8 cellular contexts compared by ENCODE assay signal in genomic region chr21:45534591-45535331, GRCh38. TPM values are rescaled to one million over a fixed set of nuclear protein-coding genes. Genes with fewer than 3 reads are reported as not detected.
DNase-seq lines count a peak whose midpoint lies in the region; ATAC-seq and TF ChIP-seq lines count a peak whose summit lies in the region.

No MANE protein-coding gene starts in this region.

- intact Hi-C loops in activated CD4-positive, alpha-beta T cell treated with anti-CD3 and anti-CD28 coated beads for 36 hours (cut with DNase I, micrococcal nuclease) = no loop called here
- intact Hi-C loops in right lobe of liver (cut with DNase I) = no loop called here
- intact Hi-C loops in testis (cut with DNase I; ENCODE audit: low total_unique reads) = no loop called here
- intact Hi-C loops in PC-3 (cut with micrococcal nuclease) = no loop called here

- H3K79me2 ChIP-seq in PC-3 (ENCODE audit: low read length) = peaks cover 34% of the 10 kb centered on the region

- DNase-seq in activated CD4-positive, alpha-beta T cell treated with anti-CD3 and anti-CD28 coated beads, Interleukin-2, amount 10 ng/mL, durations not matched to agents 7 days and 5 days = no peak
- no peak for DNase-seq in activated CD4-positive, alpha-beta T cell treated with anti-CD3 and anti-CD28 coated beads for 36 hours
- DNase-seq in cerebellum (ENCODE audit: low spot score) (peak; percentile 56), right lobe of liver (peak; percentile 87 to 99 (median 95)), testis (peak; percentile 41), PC-3 (no peak), SHP77 treated with DMSO at 0.1 percent for 48 hours (lab: John Stamatoyannopoulos, UW) (no peak)

- H2AFZ ChIP-seq in PC-3 (ENCODE audit: low read length) = no peak overlapping the region

- CTCF ChIA-PET in activated CD4-positive, alpha-beta T cell treated with anti-CD3 and anti-CD28 coated beads, Interleukin-2, amount 10 ng/mL, durations not matched to agents 7 days and 5 days (lab: Charles Lee) = no interaction called here
- CTCF ChIA-PET in activated CD4-positive, alpha-beta T cell treated with anti-CD3 and anti-CD28 coated beads for 36 hours (lab: Charles Lee) = no interaction called here
- CTCF ChIA-PET in PC-3 (lab: Charles Lee) = no interaction called here

- H3K4me1 Mint-ChIP-seq in activated CD4-positive, alpha-beta T cell treated with anti-CD3 and anti-CD28 coated beads, Interleukin-2, amount 10 ng/mL, durations not matched to agents 7 days and 5 days = peaks cover 21% of the 10 kb centered on the region
- H3K4me1 Mint-ChIP-seq in activated CD4-positive, alpha-beta T cell treated with anti-CD3 and anti-CD28 coated beads for 36 hours = peaks cover 20% of the 10 kb centered on the region

- peak overlapping the region in 2 of 3 donors; percentile 63 to 67 for H3K27ac ChIP-seq in right lobe of liver
- no peak overlapping the region for H3K27ac ChIP-seq in testis
- H3K27ac ChIP-seq in PC-3 (ENCODE audit: low read length) = no peak overlapping the region

- no peaks in the 10 kb centered on the region for H3K9me2 ChIP-seq in PC-3 (replicated peaks; ENCODE audit: low read length)

- POLR2A ChIA-PET in activated CD4-positive, alpha-beta T cell treated with anti-CD3 and anti-CD28 coated beads, Interleukin-2, amount 10 ng/mL, durations not matched to agents 7 days and 5 days (lab: Charles Lee) = no interaction called here
- POLR2A ChIA-PET in activated CD4-positive, alpha-beta T cell treated with anti-CD3 and anti-CD28 coated beads for 36 hours (lab: Charles Lee) = interaction anchor here (0.6 kb wide), 1 partner anchor 878 kb away, joined by 3 read pairs; no protein-coding TSS in a partner anchor
- POLR2A ChIA-PET in PC-3 (lab: Charles Lee; ENCODE audit: unreplicated experiment) = no interaction called here

- 27% methylated on average over 11 of the region's 28 CpGs for WGBS in right lobe of liver (ENCODE audit: insufficient coverage, low coverage, low lambda C conversion rate, missing lambda C conversion rate)
- 70 to 96% methylated on average over 12 to 28 of the region's 28 CpGs for whole genome bisulfite sequencing in testis, 2 donors

- no peaks in the 10 kb centered on the region for H4K20me1 ChIP-seq in PC-3 (ENCODE audit: low read length)

- no peak overlapping the region for H3K9ac ChIP-seq in PC-3 (ENCODE audit: low read length)

- no peaks in the 10 kb centered on the region for H3K27me3 Mint-ChIP-seq in activated CD4-positive, alpha-beta T cell treated with anti-CD3 and anti-CD28 coated beads, Interleukin-2, amount 10 ng/mL, durations not matched to agents 7 days and 5 days
- H3K27me3 Mint-ChIP-seq in activated CD4-positive, alpha-beta T cell treated with anti-CD3 and anti-CD28 coated beads for 36 hours = no peaks in the 10 kb centered on the region

- ATAC-seq in activated CD4-positive, alpha-beta T cell treated with anti-CD3 and anti-CD28 coated beads for 36 hours = no peak
- peak; percentile 77 to 87 (median 84) for ATAC-seq in right lobe of liver
- no peak for ATAC-seq in PC-3
- ATAC-seq in GM21529 (IDR thresholded peaks at IDR 0.05; ENCODE audit: unreplicated experiment) = no peak

- H3K9me3 ChIP-seq in right lobe of liver (no peaks in the 10 kb centered on the region), testis (no peaks in the 10 kb centered on the region), PC-3 (ENCODE audit: low read length) (no peaks in the 10 kb centered on the region)

- H3K27ac Mint-ChIP-seq in activated CD4-positive, alpha-beta T cell treated with anti-CD3 and anti-CD28 coated beads, Interleukin-2, amount 10 ng/mL, durations not matched to agents 7 days and 5 days = peak overlapping the region; percentile 25
- no peak overlapping the region for H3K27ac Mint-ChIP-seq in activated CD4-positive, alpha-beta T cell treated with anti-CD3 and anti-CD28 coated beads for 36 hours

- H3K36me3 ChIP-seq in right lobe of liver = no peaks in the 10 kb centered on the region
- H3K36me3 ChIP-seq in testis (ENCODE audit: low read depth, missing control alignments) = no peaks in the 10 kb centered on the region
- H3K36me3 ChIP-seq in PC-3 (ENCODE audit: low read depth, low read length) = peaks cover 15% of the 10 kb centered on the region

- H3K27me3 ChIP-seq in right lobe of liver (no peaks in the 10 kb centered on the region), testis (no peaks in the 10 kb centered on the region), PC-3 (ENCODE audit: low read length) (no peaks in the 10 kb centered on the region)

- H3K36me3 Mint-ChIP-seq in activated CD4-positive, alpha-beta T cell treated with anti-CD3 and anti-CD28 coated beads, Interleukin-2, amount 10 ng/mL, durations not matched to agents 7 days and 5 days (ENCODE audit: low read depth) = peaks cover 24% of the 10 kb centered on the region
- peaks cover 27% of the 10 kb centered on the region for H3K36me3 Mint-ChIP-seq in activated CD4-positive, alpha-beta T cell treated with anti-CD3 and anti-CD28 coated beads for 36 hours (ENCODE audit: low read depth)

- H3K4me3 ChIP-seq in right lobe of liver (peak overlapping the region in 1 of 3 donors; percentile 45), testis (no peak overlapping the region), PC-3 (ENCODE audit: low read length) (no peak overlapping the region)

- TF ChIP-seq POLR2A in right lobe of liver (IDR thresholded peaks at IDR 0.05) (peak; percentile 40), testis (IDR thresholded peaks at IDR 0.05) (no peak)

- H3K4me1 ChIP-seq in right lobe of liver (peaks cover 0 to 32% (median 18%) of the 10 kb centered on the region in 4 donors), testis (peaks cover 17% of the 10 kb centered on the region), PC-3 (ENCODE audit: insufficient read depth, low read length) (no peaks in the 10 kb centered on the region)

- H3F3A ChIP-seq in PC-3 (ENCODE audit: low read length, unreplicated experiment) = no peaks in the 10 kb centered on the region

- H3K4me2 ChIP-seq in PC-3 (ENCODE audit: low read length) = no peak overlapping the region

- BruUV-seq in PC-3 (replicated peaks; lab: Mats Ljungman, UMichigan) = no TSS peak

- no peaks in the 10 kb centered on the region for H3K9me3 Mint-ChIP-seq in activated CD4-positive, alpha-beta T cell treated with anti-CD3 and anti-CD28 coated beads, Interleukin-2, amount 10 ng/mL, durations not matched to agents 7 days and 5 days
- H3K9me3 Mint-ChIP-seq in activated CD4-positive, alpha-beta T cell treated with anti-CD3 and anti-CD28 coated beads for 36 hours (ENCODE audit: low read depth) = no peaks in the 10 kb centered on the region

- no peak for TF ChIP-seq CTCF in right lobe of liver (IDR thresholded peaks at IDR 0.05)
- TF ChIP-seq CTCF in testis (IDR thresholded peaks at IDR 0.05) = no peak
- TF ChIP-seq CTCF in PC-3 (conservative IDR thresholded peaks at IDR 0.05; ENCODE audit: low read depth, low read length) = no peak

- H3K4me3 Mint-ChIP-seq in activated CD4-positive, alpha-beta T cell treated with anti-CD3 and anti-CD28 coated beads, Interleukin-2, amount 10 ng/mL, durations not matched to agents 7 days and 5 days = no peak overlapping the region
- H3K4me3 Mint-ChIP-seq in activated CD4-positive, alpha-beta T cell treated with anti-CD3 and anti-CD28 coated beads for 36 hours = no peak overlapping the region

RNA-seq across cellular contexts. Expression of gene SLC19A1, which starts 7.5 kb away (rescaled TPM):
- total RNA-seq in activated CD4-positive, alpha-beta T cell treated with anti-CD3 and anti-CD28 coated beads, Interleukin-2, amount 10 ng/mL, durations not matched to agents 7 days and 5 days = 10 to 100 TPM; 43.8 to 46.8 TPM
- 10 to 100 TPM; 46.1 to 50.0 TPM for total RNA-seq in activated CD4-positive, alpha-beta T cell treated with anti-CD3 and anti-CD28 coated beads for 36 hours
- total RNA-seq in cerebellum (26.4 TPM), right lobe of liver (10 to 100 TPM in 4 of 6 experiments, 1 to 10 TPM in 2; 4.5 to 24.5 (median 15.7) TPM), testis (10 to 100 TPM; 15.7 to 17.4 TPM), PC-3 (2014; rRNA removed) (54.2 and 66.6 TPM in 2 replicates)
- polyA plus RNA-seq in testis (ENCODE audit: insufficient read depth, low read depth, low replicate concordance) = 5.5 TPM

Comparison
In these comparisons a context has a peak if more than half of its experiments do, and no peak if none do; other contexts are left out.
1. DNase-seq: peak in cerebellum (single experiment), right lobe of liver (3 of 3) and testis (single experiment); none in activated CD4-positive, alpha-beta T cell treated with anti-CD3 and anti-CD28 coated beads, Interleukin-2, amount 10 ng/mL, durations not matched to agents 7 days and 5 days (single experiment), activated CD4-positive, alpha-beta T cell treated with anti-CD3 and anti-CD28 coated beads for 36 hours (single experiment), PC-3 (single experiment) and SHP77 treated with DMSO at 0.1 percent for 48 hours (single experiment).
2. ATAC-seq: peak in right lobe of liver (4 of 4); none in activated CD4-positive, alpha-beta T cell treated with anti-CD3 and anti-CD28 coated beads for 36 hours (single experiment), PC-3 (single experiment) and GM21529 (single experiment).
3. H3K27ac ChIP-seq: peak in right lobe of liver (2 of 3); none in testis (0 of 2) and PC-3 (single experiment).